Comparison of ENCODE assay signal across 15 cellular contexts in the genomic region with DNA sequence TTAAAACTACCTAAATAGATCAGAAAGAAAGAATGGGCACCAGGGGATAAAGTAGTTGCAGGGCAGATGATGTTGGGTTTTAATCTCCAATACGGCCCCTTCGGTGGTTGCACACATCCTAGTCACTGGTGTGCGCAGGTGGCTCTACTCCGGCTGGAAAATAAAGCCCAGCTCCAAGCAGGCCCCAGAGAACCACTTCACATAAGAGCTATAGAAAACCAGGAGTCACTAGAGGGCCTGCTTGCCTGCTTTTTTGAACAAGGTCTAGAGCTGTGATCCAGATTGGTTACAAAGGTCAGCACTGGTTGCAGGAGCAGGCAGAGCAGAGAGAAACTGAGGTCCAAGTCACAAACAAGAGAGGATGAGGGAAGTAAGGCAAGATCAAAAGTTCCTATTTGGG. TPM values are rescaled to one million over a fixed set of nuclear protein-coding genes. Genes with fewer than 3 reads are reported as not detected.
A peak's percentile ranks its signal among the peaks of the same experiment; 100 is the strongest.
DNase-seq lines count a peak whose midpoint lies in the region; ATAC-seq and TF ChIP-seq lines count a peak whose summit lies in the region.
"Had no signal": no experiment of that assay in that cellular context is flagged by ENCODE, and none has a peak within 500 bp of the region (broad histone marks: within the 10 kb centered on the region; RNA-seq: fewer than 3 reads in every experiment).

No MANE protein-coding gene starts in this region.

- H3K4me1 ChIP-seq in body of pancreas = peaks cover 17% of the 10 kb centered on the region

- no peak for TF ChIP-seq POLR2A in body of pancreas (IDR thresholded peaks at IDR 0.05)

- H3K4me1 Mint-ChIP-seq in type B pancreatic cell (ENCODE audit: unreplicated experiment) = peaks cover 4% of the 10 kb centered on the region
- H3K4me1 Mint-ChIP-seq: activated CD8-positive, alpha-beta memory T cell treated with anti-CD3 and anti-CD28 coated beads, Interleukin-2, amount 10 ng/mL, durations not matched to agents 7 days and 5 days had no signal

- H3K27ac Mint-ChIP-seq in type B pancreatic cell = peak overlapping the region; percentile 4
- H3K27ac Mint-ChIP-seq: activated CD8-positive, alpha-beta memory T cell treated with anti-CD3 and anti-CD28 coated beads, Interleukin-2, amount 10 ng/mL, durations not matched to agents 7 days and 5 days; dendritic cell treated with granulocyte-macrophage colony-stimulating factor and Interleukin-4, amounts not matched to agents 40 ng/mL and 50 ng/mL, for 4 days; T-helper 1 cell treated with Interleukin-12 subunit alpha and Interleukin-12 subunit beta and Interleukin-4 antibody, amounts not matched to agents 30 μg/mL and 1 μg/mL, for 36 hours had no signal

- ATAC-seq in body of pancreas = peak; percentile 81
- ATAC-seq in left cardiac atrium = no peak
- ATAC-seq in HG02973 (IDR thresholded peaks at IDR 0.05; ENCODE audit: unreplicated experiment) = no peak
- ATAC-seq: activated CD8-positive, alpha-beta memory T cell treated with anti-CD3 and anti-CD28 coated beads, Interleukin-2, amount 10 ng/mL, durations not matched to agents 7 days and 5 days had no signal

- peak overlapping the region; percentile 64 to 77 (median 73) for H3K27ac ChIP-seq in body of pancreas

- H3K4me3 ChIP-seq in body of pancreas = no peak overlapping the region

- H3K36me3 ChIP-seq in body of pancreas (replicated peaks in 1 of 2; ENCODE audit: insufficient read depth in 1 of 2, low read depth in 2 of 2) = no peaks in the 10 kb centered on the region

- no peaks in the 10 kb centered on the region for H3K9me3 Mint-ChIP-seq in type B pancreatic cell
- H3K9me3 Mint-ChIP-seq: dendritic cell treated with granulocyte-macrophage colony-stimulating factor and Interleukin-4, amounts not matched to agents 40 ng/mL and 50 ng/mL, for 4 days had no signal

- no peaks in the 10 kb centered on the region for H3K9me3 ChIP-seq in body of pancreas

- H3K27me3 Mint-ChIP-seq in type B pancreatic cell = no peaks in the 10 kb centered on the region

- H3K4me3 Mint-ChIP-seq in type B pancreatic cell = no peak overlapping the region
- H3K4me3 Mint-ChIP-seq: activated CD8-positive, alpha-beta memory T cell treated with anti-CD3 and anti-CD28 coated beads, Interleukin-2, amount 10 ng/mL, durations not matched to agents 7 days and 5 days; dendritic cell treated with granulocyte-macrophage colony-stimulating factor and Interleukin-4, amounts not matched to agents 40 ng/mL and 50 ng/mL, for 4 days; T-helper 1 cell treated with Interleukin-12 subunit alpha and Interleukin-12 subunit beta and Interleukin-4 antibody, amounts not matched to agents 30 μg/mL and 1 μg/mL, for 36 hours had no signal

- no peaks in the 10 kb centered on the region for H3K36me3 Mint-ChIP-seq in type B pancreatic cell
- H3K36me3 Mint-ChIP-seq: activated CD8-positive, alpha-beta memory T cell treated with anti-CD3 and anti-CD28 coated beads, Interleukin-2, amount 10 ng/mL, durations not matched to agents 7 days and 5 days had no signal

- DNase-seq in DMS 273 (lab: John Stamatoyannopoulos, UW; ENCODE audit: unreplicated experiment) (peak; percentile 24), DMS 273 treated with DMSO at 0.1 percent for 48 hours (lab: John Stamatoyannopoulos, UW) (no peak), NCI-H2107 (lab: John Stamatoyannopoulos, UW) (peak; percentile 20), body of pancreas (peak; percentile 55 to 67 (median 64)), type B pancreatic cell (ENCODE audit: extremely low spot score, unreplicated experiment) (no peak), T1000 (lab: John Stamatoyannopoulos, UW) (no peak), left cardiac atrium (no peak)
- DNase-seq: 8988T; activated CD8-positive, alpha-beta memory T cell treated with anti-CD3 and anti-CD28 coated beads, Interleukin-2, amount 10 ng/mL, durations not matched to agents 7 days and 5 days; IMR-90 had no signal

- TF ChIP-seq CTCF in body of pancreas (IDR thresholded peaks at IDR 0.05) (peak in 4 of 7 experiments; percentile 33 to 49 (median 42)), type B pancreatic cell (conservative IDR thresholded peaks at IDR 0.05) (no peak)

- WGBS in body of pancreas, 2 donors = 49 to 61% methylated on average over 4 of the region's 4 CpGs

- H3K27me3 ChIP-seq in body of pancreas = no peaks in the 10 kb centered on the region

- intact Hi-C loops in body of pancreas (cut with DNase I) = no loop called here
- intact Hi-C loops in left cardiac atrium (cut with DNase I) = no loop called here

RNA-seq across cellular contexts. Expression of gene MS4A8, which starts 41.5 kb away (rescaled TPM):
- total RNA-seq in body of pancreas (1 to 10 TPM in 1 of 2 donors, not detected in 1; 6.5 TPM), type B pancreatic cell (ENCODE audit: low replicate concordance) (2.7 and 2.8 TPM in 2 replicates), left cardiac atrium (not detected)
- total RNA-seq: activated CD8-positive, alpha-beta memory T cell treated with anti-CD3 and anti-CD28 coated beads, Interleukin-2, amount 10 ng/mL, durations not matched to agents 7 days and 5 days; fibroblast of villous mesenchyme; IMR-90; kidney epithelial cell had no signal

Comparison
In these comparisons a context has a peak if more than half of its experiments do, and no peak if none do; other contexts are left out.
1. DNase-seq: peak in DMS 273 (single experiment), NCI-H2107 (single experiment) and body of pancreas (4 of 4); none in DMS 273 treated with DMSO at 0.1 percent for 48 hours (single experiment), type B pancreatic cell (single experiment), T1000 (single experiment) and left cardiac atrium (single experiment).